In the genomic region with DNA sequence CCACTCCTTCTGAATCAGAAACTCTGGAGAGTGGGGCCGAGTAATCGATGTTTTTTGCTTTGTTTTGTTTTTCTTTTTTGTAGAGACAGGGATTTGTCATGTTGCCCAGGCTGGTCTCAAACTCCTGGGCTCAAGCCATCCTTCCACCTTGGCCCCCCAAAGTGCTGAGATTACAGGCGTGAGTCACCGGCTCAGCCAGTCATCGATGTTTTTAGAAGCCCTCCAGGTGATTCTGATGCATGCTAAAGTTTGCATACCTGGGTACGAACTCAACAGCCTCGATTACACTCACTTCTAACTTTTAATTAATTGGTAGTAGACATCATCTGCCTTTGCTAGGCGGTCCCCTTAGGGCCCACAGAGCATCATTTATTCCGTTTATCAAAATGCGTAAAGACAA, we compare ENCODE assay signal across 28 cellular contexts.
"Had no signal": no experiment of that assay in that cellular context is flagged by ENCODE, and none has a peak within 500 bp of the region (broad histone marks: within the 10 kb centered on the region; RNA-seq: fewer than 3 reads in every experiment).

No MANE protein-coding gene starts in this region.

- H3K4me1 Mint-ChIP-seq: memory B cell; neural progenitor cell; stimulated activated memory B cell treated with anti-CD40 and anti-IgM and Interleukin-4, amounts not matched to agents 10 μg/mL and 1 μg/mL and 100 μg/mL, for 72 hours had no signal

- ATAC-seq: gastrocnemius medialis; left lobe of liver; mucosa of descending colon; stimulated activated memory B cell treated with anti-CD40 and anti-IgM and Interleukin-4, amounts not matched to agents 10 μg/mL and 1 μg/mL and 100 μg/mL, for 72 hours; stimulated activated naive CD8-positive, alpha-beta T cell treated with anti-CD3 and anti-CD28 coated beads, Interleukin-15, Interleukin-2, amounts not matched to agents 100 U/mL and 50 U/mL, for 24 hours; upper lobe of right lung had no signal

- H3K27ac ChIP-seq: coronary artery, esophagus squamous epithelium, gastrocnemius medialis, neural progenitor cell, prostate gland, right atrium auricular region, spleen, testis, tibial nerve, upper lobe of right lung, vagina had no signal

- H3K4me3 ChIP-seq: coronary artery, esophagus squamous epithelium, gastrocnemius medialis, lung, mucosa of descending colon, neural progenitor cell, prostate gland, right atrium auricular region, skin epidermis, spleen, testis, tibial nerve, upper lobe of right lung, vagina had no signal

- H2AFZ ChIP-seq: neural progenitor cell had no signal

- H3K9me3 ChIP-seq: esophagus squamous epithelium, gastrocnemius medialis, mucosa of descending colon, prostate gland, right atrium auricular region, spleen, testis, tibial nerve, upper lobe of right lung, vagina had no signal

- H3K4me3 Mint-ChIP-seq: memory B cell; mesothelial cell of epicardium; naive B cell; nephron; neural progenitor cell; stimulated activated memory B cell treated with anti-CD40 and anti-IgM and Interleukin-4, amounts not matched to agents 10 μg/mL and 1 μg/mL and 100 μg/mL, for 72 hours had no signal

- H3K27me3 Mint-ChIP-seq: memory B cell; naive B cell; stimulated activated memory B cell treated with anti-CD40 and anti-IgM and Interleukin-4, amounts not matched to agents 10 μg/mL and 1 μg/mL and 100 μg/mL, for 72 hours had no signal

- H3K9ac ChIP-seq: neural progenitor cell had no signal

- H3K4me2 ChIP-seq: neural progenitor cell had no signal

- H3K9me3 Mint-ChIP-seq: memory B cell; mesothelial cell of epicardium; naive B cell; nephron; neural progenitor cell; stimulated activated memory B cell treated with anti-CD40 and anti-IgM and Interleukin-4, amounts not matched to agents 10 μg/mL and 1 μg/mL and 100 μg/mL, for 72 hours had no signal

- H3K36me3 ChIP-seq: esophagus squamous epithelium, gastrocnemius medialis, neural progenitor cell, prostate gland, right atrium auricular region, spleen, tibial nerve, upper lobe of right lung, vagina had no signal

- H3K27ac Mint-ChIP-seq: memory B cell; nephron; neural progenitor cell; stimulated activated memory B cell treated with anti-CD40 and anti-IgM and Interleukin-4, amounts not matched to agents 10 μg/mL and 1 μg/mL and 100 μg/mL, for 72 hours had no signal

- H3K27me3 ChIP-seq: esophagus squamous epithelium, gastrocnemius medialis, neural progenitor cell, right atrium auricular region, spleen, testis, tibial nerve, upper lobe of right lung, vagina had no signal

- H3K4me1 ChIP-seq: gastrocnemius medialis, neural progenitor cell, prostate gland, right atrium auricular region, testis, upper lobe of right lung had no signal

- DNase-seq: dermis blood vessel endothelial cell; effector memory CD4-positive, alpha-beta T cell; erythroblast; esophagus squamous epithelium; gastrocnemius medialis; head of caudate nucleus; kidney; mucosa of descending colon; naive B cell; spleen; stimulated activated CD4-positive, alpha-beta T cell treated with anti-CD3 and anti-CD28 coated beads, Interleukin-4, amount 100 ng/mL, for 4 hours; stimulated activated naive CD8-positive, alpha-beta T cell treated with anti-CD3 and anti-CD28 coated beads, Interleukin-15, Interleukin-2, amounts not matched to agents 100 U/mL and 50 U/mL, for 24 hours; substantia nigra; testis; upper lobe of right lung had no signal

- FAIRE-seq: kidney had no signal

- H3K36me3 Mint-ChIP-seq: memory B cell; mesothelial cell of epicardium; naive B cell; neural progenitor cell; stimulated activated memory B cell treated with anti-CD40 and anti-IgM and Interleukin-4, amounts not matched to agents 10 μg/mL and 1 μg/mL and 100 μg/mL, for 72 hours had no signal
